17 cellular contexts compared by ENCODE assay signal in genomic region chr9:94862242-94862610, GRCh38.
A peak's percentile ranks its signal among the peaks of the same experiment; 100 is the strongest.
DNase-seq lines count a peak whose midpoint lies in the region; ATAC-seq, FAIRE-seq and TF ChIP-seq lines count a peak whose summit lies in the region.
"Had no signal": no experiment of that assay in that cellular context is flagged by ENCODE, and none has a peak within 500 bp of the region (broad histone marks: within the 10 kb centered on the region; RNA-seq: fewer than 3 reads in every experiment).

No MANE protein-coding gene starts in this region.

- no peak overlapping the region for H3K27ac ChIP-seq in K562 (ENCODE audit: extremely low read depth, low read depth, low read length)
- H3K27ac ChIP-seq in uterus = peak overlapping the region; percentile 80 to 97
- peak overlapping the region in 1 of 2 donors; percentile 61 for H3K27ac ChIP-seq in coronary artery

- H3K4me1 ChIP-seq in K562 (replicated peaks in 1 of 2; ENCODE audit: control insufficient read depth in 2 of 2, insufficient read depth in 2 of 2, low read length in 2 of 2) = peaks cover 0 to under 1% of the 10 kb centered on the region in 2 experiments; a peak in 1 of 5 replicates
- H3K4me1 ChIP-seq in uterus = peaks cover 7 to 14% of the 10 kb centered on the region in 2 donors

- in situ Hi-C loops in K562 (cut with MboI) = no loop called here

- TF ChIP-seq CTCF in K562 (IDR thresholded peaks at IDR 0.05 in 2 of 3, conservative IDR thresholded peaks at IDR 0.05 in 1 of 3; ENCODE audit: insufficient read depth in 2 of 3, low read depth in 1 of 3, low read length in 3 of 3) (no peak), uterus (IDR thresholded peaks at IDR 0.05) (no peak), coronary artery (IDR thresholded peaks at IDR 0.05) (no peak)

- 29% methylated on average over 4 of the region's 4 CpGs for WGBS in K562 (ENCODE audit: insufficient coverage, low coverage, missing lambda C conversion rate)

- TF ChIP-seq POLR2A in K562 (conservative IDR thresholded peaks at IDR 0.05) = no peak
- TF ChIP-seq POLR2A in uterus (IDR thresholded peaks at IDR 0.05) = no peak

- no TSS peak for BruUV-seq in K562 (replicated peaks; lab: Mats Ljungman, UMichigan)

- no peak for TF ChIP-seq EP300 in K562 (IDR thresholded peaks at IDR 0.05; ENCODE audit: low read length)

- no peaks in the 10 kb centered on the region for H4K20me1 ChIP-seq in K562 (replicated peaks; ENCODE audit: control insufficient read depth, insufficient read depth, low read length)

- H2AFZ ChIP-seq in K562 (ENCODE audit: low read depth, low read length) = no peak overlapping the region

- no peak overlapping the region for H3K4me3 ChIP-seq in K562
- no peak overlapping the region for H3K4me3 ChIP-seq in uterus
- H3K4me3 ChIP-seq in coronary artery = no peak overlapping the region
- H3K4me3 ChIP-seq: left lung had no signal

- no peaks in the 10 kb centered on the region for H3K9me3 Mint-ChIP-seq in activated naive CD8-positive, alpha-beta T cell (ENCODE audit: low read depth)
- no peaks in the 10 kb centered on the region for H3K9me3 Mint-ChIP-seq in activated naive CD8-positive, alpha-beta T cell treated with anti-CD3 and anti-CD28 coated beads for 36 hours
- peaks cover 0 to 9% (median 1%) of the 10 kb centered on the region in 9 donors for H3K9me3 Mint-ChIP-seq in naive thymus-derived CD8-positive, alpha-beta T cell

- no peaks in the 10 kb centered on the region for H3K79me2 ChIP-seq in K562 (ENCODE audit: control insufficient read depth, insufficient read depth, low read length)

- H3K27me3 ChIP-seq in K562 (ENCODE audit: control insufficient read depth in 2 of 2, insufficient read depth in 2 of 2, low read length in 2 of 2) = no peaks in the 10 kb centered on the region
- no peaks in the 10 kb centered on the region for H3K27me3 ChIP-seq in uterus
- H3K27me3 ChIP-seq: brain microvascular endothelial cell, left lung had no signal

- no peak overlapping the region for H3K4me2 ChIP-seq in K562 (ENCODE audit: insufficient read depth, low read length)

- intact Hi-C loops in K562 (cut with micrococcal nuclease) = no loop called here
- intact Hi-C loops in uterus (cut with DNase I; ENCODE audit: low total_unique reads) = loop anchor here (10.0 kb wide), 1 partner anchor 47 kb away; no protein-coding TSS in a partner anchor

- H3K9me1 ChIP-seq in K562 (ENCODE audit: control insufficient read depth, insufficient read depth, low read length) = no peaks in the 10 kb centered on the region

- no peak overlapping the region for H3K9ac ChIP-seq in K562 (ENCODE audit: insufficient read depth in 1 of 2, low read depth in 2 of 2, low read length in 2 of 2)

- POLR2A ChIA-PET in K562 (lab: Yijun Ruan, JAX) = no interaction called here
- POLR2A ChIA-PET in naive thymus-derived CD8-positive, alpha-beta T cell (lab: Charles Lee) = no interaction called here

- no peak for DNase-seq in activated naive CD8-positive, alpha-beta T cell treated with anti-CD3 and anti-CD28 coated beads for 36 hours
- DNase-seq in K562 (ENCODE audit: extremely low read depth in 1 of 4, low spot score in 3 of 4) = no peak
- no peak for DNase-seq in naive thymus-derived CD8-positive, alpha-beta T cell
- DNase-seq in uterus = no peak
- no peak for DNase-seq in NCI-H82 treated with DMSO at 0.1 percent for 48 hours (lab: John Stamatoyannopoulos, UW; ENCODE audit: unreplicated experiment)
- no peak for DNase-seq in coronary artery (ENCODE audit: low spot score)
- DNase-seq: activated T-cell treated with anti-CD3 and anti-CD28 coated beads, Interleukin-2, amount 50 U/mL, for 72 hours; brain microvascular endothelial cell; head of caudate nucleus; left lung; NCI-H1694 treated with DMSO at 0.1 percent for 48 hours; NCI-H748 treated with DMSO at 0.1 percent for 48 hours; occipital lobe; SW 1271 had no signal

- no peaks in the 10 kb centered on the region for H3K9me3 ChIP-seq in K562 (replicated peaks; ENCODE audit: control insufficient read depth, insufficient read depth, low read depth, low read length)
- H3K9me3 ChIP-seq in uterus = no peaks in the 10 kb centered on the region
- H3K9me3 ChIP-seq: left lung had no signal

- H3K4me3 Mint-ChIP-seq in activated naive CD8-positive, alpha-beta T cell = peak overlapping the region; percentile 72
- H3K4me3 Mint-ChIP-seq in activated naive CD8-positive, alpha-beta T cell treated with anti-CD3 and anti-CD28 coated beads for 36 hours = no peak overlapping the region
- H3K4me3 Mint-ChIP-seq in naive thymus-derived CD8-positive, alpha-beta T cell = peak overlapping the region in 8 of 10 donors; percentile 39 to 84 (median 78)

- peaks cover 42% of the 10 kb centered on the region for H3K4me1 Mint-ChIP-seq in activated naive CD8-positive, alpha-beta T cell (ENCODE audit: low read depth)
- peaks cover 33% of the 10 kb centered on the region for H3K4me1 Mint-ChIP-seq in activated naive CD8-positive, alpha-beta T cell treated with anti-CD3 and anti-CD28 coated beads for 36 hours
- H3K4me1 Mint-ChIP-seq in naive thymus-derived CD8-positive, alpha-beta T cell = peaks cover 26 to 51% (median 48%) of the 10 kb centered on the region in 4 donors

- no peak for TF ChIP-seq RAD21 in K562 (CRISPR knock-in tag; conservative IDR thresholded peaks at IDR 0.05 in 1 of 2, IDR thresholded peaks at IDR 0.05 in 1 of 2)

- FAIRE-seq in K562 (lab: Jason Lieb, UNC) = no peak
- FAIRE-seq: urothelium cell line had no signal

- peaks cover 9% of the 10 kb centered on the region for H3K36me3 Mint-ChIP-seq in activated naive CD8-positive, alpha-beta T cell
- peaks cover 14% of the 10 kb centered on the region for H3K36me3 Mint-ChIP-seq in activated naive CD8-positive, alpha-beta T cell treated with anti-CD3 and anti-CD28 coated beads for 36 hours
- H3K36me3 Mint-ChIP-seq in naive thymus-derived CD8-positive, alpha-beta T cell = peaks cover 3 to 7% (median 5%) of the 10 kb centered on the region in 3 donors

- no peak overlapping the region for H3K27ac Mint-ChIP-seq in activated naive CD8-positive, alpha-beta T cell
- H3K27ac Mint-ChIP-seq in activated naive CD8-positive, alpha-beta T cell treated with anti-CD3 and anti-CD28 coated beads for 36 hours = no peak overlapping the region
- peak overlapping the region in 7 of 10 donors; percentile 67 to 95 (median 92) for H3K27ac Mint-ChIP-seq in naive thymus-derived CD8-positive, alpha-beta T cell

- CTCF ChIA-PET in K562 (lab: Yijun Ruan, JAX; ENCODE audit: low intra/inter-chr PET ratio) = no interaction called here

- peaks cover 2% of the 10 kb centered on the region for H3K27me3 Mint-ChIP-seq in activated naive CD8-positive, alpha-beta T cell
- H3K27me3 Mint-ChIP-seq in activated naive CD8-positive, alpha-beta T cell treated with anti-CD3 and anti-CD28 coated beads for 36 hours = no peaks in the 10 kb centered on the region
- H3K27me3 Mint-ChIP-seq in naive thymus-derived CD8-positive, alpha-beta T cell = peaks cover 0 to 3% (median 0%) of the 10 kb centered on the region in 5 donors

- ATAC-seq in K562 (no peak), HG03520 (IDR thresholded peaks at IDR 0.05; ENCODE audit: unreplicated experiment) (no peak)
- ATAC-seq in naive thymus-derived CD8-positive, alpha-beta T cell = no peak

- H3K36me3 ChIP-seq in K562 (ENCODE audit: control insufficient read depth, insufficient read depth, low read length) (no peaks in the 10 kb centered on the region), uterus (no peaks in the 10 kb centered on the region)
- H3K36me3 ChIP-seq: brain microvascular endothelial cell, left lung had no signal

TF ChIP-seq in K562, 482 proteins besides CTCF, POLR2A, EP300 and RAD21:
- TF ChIP-seq ZNF263 (CRISPR knock-in tag; IDR thresholded peaks at IDR 0.05; ENCODE audit: borderline replicate concordance) = 0 out of 2 replicates have a peak, but pooled peaks have one; percentile 25
- no peak for TF ChIP-seq ZNF134 (CRISPR knock-in tag; conservative IDR thresholded peaks at IDR 0.05)

Comparison
In these comparisons a context has a peak if more than half of its experiments do, and no peak if none do; other contexts are left out.
1. H3K27ac Mint-ChIP-seq: peak in naive thymus-derived CD8-positive, alpha-beta T cell (7 of 10); none in activated naive CD8-positive, alpha-beta T cell (single experiment) and activated naive CD8-positive, alpha-beta T cell treated with anti-CD3 and anti-CD28 coated beads for 36 hours (single experiment).